In genomic region chr15:33808720-33809119, GRCh38 we compare ENCODE assay signal across 1 cellular context.
A peak's percentile ranks its signal among the peaks of the same experiment; 100 is the strongest.
TF ChIP-seq lines count a peak whose summit lies in the region.

No MANE protein-coding gene starts in this region.

TF ChIP-seq in K562, 482 proteins besides CTCF, POLR2A, EP300 and RAD21 (continued from another document):
- TF ChIP-seq TFAP4 (CRISPR knock-in tag; IDR thresholded peaks at IDR 0.05; ENCODE audit: borderline replicate concordance) (no peak), ZNF778 (CRISPR knock-in tag; IDR thresholded peaks at IDR 0.05) (no peak), TRIM28 (IDR thresholded peaks at IDR 0.05) (no peak), SOX6 (IDR thresholded peaks at IDR 0.05) (peak; percentile 62; the same call in 1 of the 2 replicates), MEIS2 (IDR thresholded peaks at IDR 0.05; ENCODE audit: partially characterized antibody) (peak; percentile 17), CBFA2T3 (IDR thresholded peaks at IDR 0.05) (no peak)
TF ChIP-seq in K562: peak in this region for 5.
